In the genomic region with DNA sequence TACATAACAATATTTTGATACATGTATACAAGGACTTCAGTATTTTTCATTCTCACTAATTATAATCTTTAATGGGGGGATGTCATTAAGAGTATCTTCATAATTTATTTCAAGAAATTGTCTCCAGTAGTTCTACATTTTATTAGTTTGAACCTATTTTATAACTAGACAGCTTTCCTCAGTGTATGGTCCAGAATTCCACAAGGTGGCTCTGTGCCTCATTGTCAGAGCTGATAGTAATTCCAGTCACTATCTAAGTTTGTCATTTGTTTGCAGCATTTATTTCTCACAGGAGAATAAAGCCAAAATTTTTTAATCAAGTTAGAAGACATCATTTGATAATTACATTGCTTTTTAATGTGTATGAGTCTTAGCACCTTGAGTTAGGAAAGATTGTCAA, we compare ENCODE assay signal across 15 cellular contexts.
DNase-seq lines count a peak whose midpoint lies in the region; ATAC-seq, FAIRE-seq and TF ChIP-seq lines count a peak whose summit lies in the region.
"Had no signal": no experiment of that assay in that cellular context is flagged by ENCODE, and none has a peak within 500 bp of the region (broad histone marks: within the 10 kb centered on the region; RNA-seq: fewer than 3 reads in every experiment).

No MANE protein-coding gene starts in this region.

- H4K20me1 ChIP-seq in PC-3 (ENCODE audit: low read length), result no peaks in the 10 kb centered on the region

- ATAC-seq in PC-3 (no peak), GM18870 (IDR thresholded peaks at IDR 0.05; ENCODE audit: unreplicated experiment) (no peak)
- ATAC-seq: GM12878; HepG2; right lobe of liver; stimulated activated naive CD8-positive, alpha-beta T cell treated with anti-CD3 and anti-CD28 coated beads, Interleukin-15, amount 100 ng/mL, for 72 hours had no signal

- no peak overlapping the region for H2AFZ ChIP-seq in PC-3 (ENCODE audit: low read length)

- H3K4me2 ChIP-seq in PC-3 (ENCODE audit: low read length), result no peak overlapping the region

- no peak overlapping the region for H3K4me3 ChIP-seq in PC-3 (ENCODE audit: low read length)
- H3K4me3 ChIP-seq: GM12878, right lobe of liver had no signal

- no peaks in the 10 kb centered on the region for H3K79me2 ChIP-seq in PC-3 (ENCODE audit: low read length)

- intact Hi-C loops in PC-3 (cut with micrococcal nuclease) (loop anchor here (10.0 kb wide), 1 partner anchor 664 kb away; no protein-coding TSS in a partner anchor), posterior vena cava (cut with DNase I) (no loop called here)

- H3K27ac ChIP-seq in 22Rv1 (no peak overlapping the region), PC-3 (ENCODE audit: low read length) (no peak overlapping the region)
- H3K27ac ChIP-seq: right lobe of liver had no signal

- H3K9ac ChIP-seq in PC-3 (ENCODE audit: low read length), result no peak overlapping the region

- CTCF ChIA-PET in PC-3 (lab: Charles Lee), result no interaction called here

- no TSS peak for BruUV-seq in PC-3 (replicated peaks; lab: Mats Ljungman, UMichigan)

- no peaks in the 10 kb centered on the region for H3K9me2 ChIP-seq in PC-3 (replicated peaks; ENCODE audit: low read length)

- no peaks in the 10 kb centered on the region for H3F3A ChIP-seq in PC-3 (ENCODE audit: low read length, unreplicated experiment)

- no peak for FAIRE-seq in HTR-8/SVneo (lab: Jason Lieb, UNC)
- FAIRE-seq: GM12878, HepG2 had no signal

- H3K27me3 ChIP-seq in PC-3 (ENCODE audit: low read length), result no peaks in the 10 kb centered on the region
- H3K27me3 ChIP-seq: right lobe of liver had no signal

- H3K4me1 ChIP-seq in PC-3 (ENCODE audit: insufficient read depth, low read length), result no peaks in the 10 kb centered on the region
- H3K4me1 ChIP-seq: right lobe of liver had no signal

- DNase-seq in H4 (ENCODE audit: low spot score) (peak; percentile 6), PC-3 (peak; percentile 12), glomerular visceral epithelial cell (ENCODE audit: extremely low spot score) (peak; percentile 3), NCI-H2196 (lab: John Stamatoyannopoulos, UW; ENCODE audit: unreplicated experiment) (no peak), HTR-8/SVneo (ENCODE audit: insufficient read length, low spot score) (no peak), posterior vena cava (ENCODE audit: low spot score) (no peak)
- DNase-seq: effector CD8-positive, alpha-beta T cell; MV-4-11; NCI-H2107; right lobe of liver; stimulated activated naive CD8-positive, alpha-beta T cell treated with anti-CD3 and anti-CD28 coated beads, Interleukin-15, amount 100 ng/mL, for 72 hours had no signal

- no peaks in the 10 kb centered on the region for H3K9me3 ChIP-seq in PC-3 (ENCODE audit: low read length)
- H3K9me3 ChIP-seq: right lobe of liver had no signal

- POLR2A ChIA-PET in PC-3 (lab: Charles Lee; ENCODE audit: unreplicated experiment), result interaction anchor here (0.5 kb wide), 1 partner anchor 184 kb away, joined by 24 read pairs; no protein-coding TSS in a partner anchor

- TF ChIP-seq CTCF in 22Rv1 (IDR thresholded peaks at IDR 0.05) (peak; percentile 28; the same call in 1 of the 2 replicates), PC-3 (conservative IDR thresholded peaks at IDR 0.05; ENCODE audit: low read depth, low read length) (peak; percentile 32; the same call in 1 of the 2 replicates)

- H3K36me3 ChIP-seq in PC-3 (ENCODE audit: low read depth, low read length), result no peaks in the 10 kb centered on the region
- H3K36me3 ChIP-seq: right lobe of liver had no signal

Comparison
In these comparisons a context has a peak if more than half of its experiments do, and no peak if none do; other contexts are left out.
1. DNase-seq: peak in H4 (single experiment), PC-3 (single experiment) and glomerular visceral epithelial cell (single experiment); none in NCI-H2196 (single experiment), HTR-8/SVneo (single experiment) and posterior vena cava (single experiment).